Comparison of ENCODE assay signal across 15 cellular contexts in genomic region chr17:44205962-44206824, GRCh38. TPM values are rescaled to one million over a fixed set of nuclear protein-coding genes. Genes with fewer than 3 reads are reported as not detected.
A peak's percentile ranks its signal among the peaks of the same experiment; 100 is the strongest.
DNase-seq lines count a peak whose midpoint lies in the region; ATAC-seq and TF ChIP-seq lines count a peak whose summit lies in the region.
"Had no signal": no experiment of that assay in that cellular context is flagged by ENCODE, and none has a peak within 500 bp of the region (broad histone marks: within the 10 kb centered on the region; RNA-seq: fewer than 3 reads in every experiment).

No MANE protein-coding gene starts in this region.

- H3K4me2 ChIP-seq in KMS-11 (no peak overlapping the region), neural progenitor cell (no peak overlapping the region)

- H3K4me3 ChIP-seq in KMS-11 (IDR thresholded peaks at IDR 0.05; ENCODE audit: insufficient read depth, low read depth, low read length) (no peak overlapping the region), brain microvascular endothelial cell (ENCODE audit: low read depth, low read length) (no peak overlapping the region), neural progenitor cell (no peak overlapping the region)
- H3K4me3 ChIP-seq: ascending aorta, gastrocnemius medialis had no signal

- H2AFZ ChIP-seq in KMS-11 (ENCODE audit: low read depth) (no peak overlapping the region), neural progenitor cell (replicated peaks) (no peak overlapping the region)

- H3K4me1 ChIP-seq in KMS-11 (ENCODE audit: low read depth, poor library complexity, severe bottlenecking), result peaks cover 36% of the 10 kb centered on the region
- H3K4me1 ChIP-seq in neural progenitor cell, result no peaks in the 10 kb centered on the region

- peaks cover 15% of the 10 kb centered on the region for H3K36me3 Mint-ChIP-seq in neural progenitor cell

- no peak overlapping the region for H3K27ac Mint-ChIP-seq in neural progenitor cell
- H3K27ac Mint-ChIP-seq: memory B cell had no signal

- H3F3A ChIP-seq in neural progenitor cell (ENCODE audit: low read depth), result peaks cover 40% of the 10 kb centered on the region

- H3K9me3 Mint-ChIP-seq in neural progenitor cell, result no peaks in the 10 kb centered on the region
- H3K9me3 Mint-ChIP-seq: memory B cell had no signal

- H3K27me3 Mint-ChIP-seq in neural progenitor cell (ENCODE audit: insufficient read depth, low read depth), result peaks cover 7% of the 10 kb centered on the region
- H3K27me3 Mint-ChIP-seq: memory B cell had no signal

- H3K9ac ChIP-seq in KMS-11, result no peak overlapping the region
- no peak overlapping the region for H3K9ac ChIP-seq in neural progenitor cell

- no peak for ATAC-seq in HG02852 (IDR thresholded peaks at IDR 0.05; ENCODE audit: unreplicated experiment)
- ATAC-seq: gastrocnemius medialis had no signal

- H3K27ac ChIP-seq in KMS-11 (no peak overlapping the region), brain microvascular endothelial cell (no peak overlapping the region), neural progenitor cell (no peak overlapping the region)
- H3K27ac ChIP-seq: gastrocnemius medialis had no signal

- no peaks in the 10 kb centered on the region; the same call in 1 of the 2 replicates for H3K36me3 ChIP-seq in KMS-11 (ENCODE audit: insufficient read depth)
- H3K36me3 ChIP-seq in brain microvascular endothelial cell (replicated peaks), result peaks cover 31% of the 10 kb centered on the region
- peaks cover 3% of the 10 kb centered on the region for H3K36me3 ChIP-seq in neural progenitor cell

- DNase-seq in DMS53 (lab: John Stamatoyannopoulos, UW) (peak; percentile 33), DMS53 treated with DMSO at 0.1 percent for 48 hours (lab: John Stamatoyannopoulos, UW; ENCODE audit: unreplicated experiment) (no peak), brain microvascular endothelial cell (no peak), neural progenitor cell (ENCODE audit: low spot score) (no peak), mucosa of gallbladder (ENCODE audit: low spot score) (no peak), RPMI8226 (no peak)
- DNase-seq: activated CD4-positive, alpha-beta T cell treated with anti-CD3 and anti-CD28 coated beads for 1 hour; gastrocnemius medialis; NCI-H1092; stimulated activated CD8-positive, alpha-beta memory T cell treated with anti-CD3 and anti-CD28 coated beads, Interleukin-4, amount 100 ng/mL, for 48 hours had no signal

- in situ Hi-C loops in brain microvascular endothelial cell (cut with HindIII; ENCODE audit: low pct_ligation_motif_present, low sequenced_read_pairs), result loop anchor here (10.0 kb wide), 1 partner anchor 119 kb away; the partner anchor contains the start of gene SLC25A39

- H3K4me1 Mint-ChIP-seq in neural progenitor cell, result peaks cover 9% of the 10 kb centered on the region

- no peaks in the 10 kb centered on the region for H3K9me3 ChIP-seq in neural progenitor cell (ENCODE audit: low read depth)
- H3K9me3 ChIP-seq: ascending aorta, gastrocnemius medialis had no signal

- H3K27me3 ChIP-seq in KMS-11 (ENCODE audit: insufficient read depth, low read depth), result no peaks in the 10 kb centered on the region
- H3K27me3 ChIP-seq in brain microvascular endothelial cell (replicated peaks), result no peaks in the 10 kb centered on the region
- no peaks in the 10 kb centered on the region for H3K27me3 ChIP-seq in neural progenitor cell
- H3K27me3 ChIP-seq: ascending aorta, gastrocnemius medialis had no signal

- H4K20me1 ChIP-seq in KMS-11 (ENCODE audit: insufficient read depth) (no peaks in the 10 kb centered on the region), neural progenitor cell (ENCODE audit: low read depth) (peaks cover 19% of the 10 kb centered on the region)

- H3K79me2 ChIP-seq in KMS-11 (ENCODE audit: insufficient read depth, low read depth) (no peaks in the 10 kb centered on the region), neural progenitor cell (ENCODE audit: low read depth) (no peaks in the 10 kb centered on the region)

- H3K4me3 Mint-ChIP-seq in neural progenitor cell, result no peak overlapping the region
- H3K4me3 Mint-ChIP-seq: memory B cell had no signal

- TF ChIP-seq CTCF in KMS-11 (conservative IDR thresholded peaks at IDR 0.05; ENCODE audit: low read depth, low read length) (0 out of 2 replicates have a peak, but pooled peaks have one; percentile 15), brain microvascular endothelial cell (IDR thresholded peaks at IDR 0.05; ENCODE audit: low read depth, low read length, missing control alignments) (peak; percentile 55), neural progenitor cell (IDR thresholded peaks at IDR 0.05) (peak; percentile 12)

RNA-seq across cellular contexts. Expression of gene ATXN7L3, which starts 6.5 kb away (rescaled TPM):
- total RNA-seq in neural progenitor cell (ENCODE audit: low replicate concordance) (38.9 and 73.6 TPM in 2 replicates), mucosa of gallbladder (77.0 TPM)

RNA-seq across cellular contexts. Expression of gene UBTF, which starts 13.3 kb away (rescaled TPM):
- total RNA-seq in neural progenitor cell (ENCODE audit: low replicate concordance) (23.7 and 32.9 TPM in 2 replicates), mucosa of gallbladder (95.6 TPM)

RNA-seq across cellular contexts. Expression of gene TMUB2, which starts 19.4 kb away (rescaled TPM):
- total RNA-seq in neural progenitor cell (ENCODE audit: low replicate concordance), result 16.6 and 26.3 TPM in 2 replicates
- total RNA-seq in mucosa of gallbladder, result 49.4 TPM

RNA-seq across cellular contexts. Expression of gene ASB16, which starts 35.7 kb away (rescaled TPM):
- total RNA-seq in neural progenitor cell (ENCODE audit: low replicate concordance) (not detected in 2 replicates), mucosa of gallbladder (0.58 TPM)
- total RNA-seq: A172, ascending aorta had no signal
